2 cellular contexts compared by ENCODE assay signal in genomic region chrX:154541896-154542722, GRCh38.
TF ChIP-seq lines count a peak whose summit lies in the region.

No MANE protein-coding gene starts in this region.

TF ChIP-seq in SK-N-SH, 30 proteins besides CTCF, POLR2A, EP300 and RAD21 (continues in another document):
- TF ChIP-seq FOSL2 (IDR thresholded peaks at IDR 0.05; ENCODE audit: borderline replicate concordance, low read depth) (peak; percentile 75), GABPA (IDR thresholded peaks at IDR 0.05; ENCODE audit: low read depth) (no peak), USF1 (IDR thresholded peaks at IDR 0.05; ENCODE audit: borderline replicate concordance, low read depth) (no peak), FOXJ3 (CRISPR knock-in tag; IDR thresholded peaks at IDR 0.05) (no peak), TCF12 (IDR thresholded peaks at IDR 0.05) (peak; percentile 32), NRF1 (IDR thresholded peaks at IDR 0.05; ENCODE audit: low read depth, low read length) (no peak), TEAD4 (IDR thresholded peaks at IDR 0.05; ENCODE audit: borderline replicate concordance, insufficient read depth) (0 out of 2 replicates have a peak, but pooled peaks have one; percentile 21), NFIC (IDR thresholded peaks at IDR 0.05; ENCODE audit: borderline replicate concordance) (peak; percentile 93), RFX5 (IDR thresholded peaks at IDR 0.05; ENCODE audit: low read length) (no peak), JUND (IDR thresholded peaks at IDR 0.05) (peak; percentile 86; the same call in 1 of the 2 replicates), RCOR1 (IDR thresholded peaks at IDR 0.05; ENCODE audit: low read length) (no peak), GATA2 (CRISPR knock-in tag; IDR thresholded peaks at IDR 0.05) (no peak), POLR2AphosphoS5 (IDR thresholded peaks at IDR 0.05; ENCODE audit: low read depth, low read length) (0 out of 2 replicates have a peak, but pooled peaks have one; percentile 13), MEF2A (IDR thresholded peaks at IDR 0.05; ENCODE audit: borderline replicate concordance, low read depth) (no peak), SIN3A (IDR thresholded peaks at IDR 0.05; ENCODE audit: borderline replicate concordance, low read depth, low read length) (no peak), YY1 (IDR thresholded peaks at IDR 0.05; ENCODE audit: low read depth) (no peak), RXRA (IDR thresholded peaks at IDR 0.05; ENCODE audit: borderline replicate concordance, low read depth) (peak; percentile 42; the same call in 1 of the 2 replicates), TAF1 (IDR thresholded peaks at IDR 0.05; ENCODE audit: borderline replicate concordance, low read depth, low read length) (no peak), IRF3 (IDR thresholded peaks at IDR 0.05; ENCODE audit: low read depth, low read length) (no peak), SMC3 (IDR thresholded peaks at IDR 0.05; ENCODE audit: low read depth, low read length) (no peak), FOXM1 (IDR thresholded peaks at IDR 0.05; ENCODE audit: low read depth) (no peak), EZH2phosphoT487 (IDR thresholded peaks at IDR 0.05; ENCODE audit: borderline replicate concordance, low read depth) (no peak), ELF1 (IDR thresholded peaks at IDR 0.05) (no peak)
- TF ChIP-seq, protein P1, sequence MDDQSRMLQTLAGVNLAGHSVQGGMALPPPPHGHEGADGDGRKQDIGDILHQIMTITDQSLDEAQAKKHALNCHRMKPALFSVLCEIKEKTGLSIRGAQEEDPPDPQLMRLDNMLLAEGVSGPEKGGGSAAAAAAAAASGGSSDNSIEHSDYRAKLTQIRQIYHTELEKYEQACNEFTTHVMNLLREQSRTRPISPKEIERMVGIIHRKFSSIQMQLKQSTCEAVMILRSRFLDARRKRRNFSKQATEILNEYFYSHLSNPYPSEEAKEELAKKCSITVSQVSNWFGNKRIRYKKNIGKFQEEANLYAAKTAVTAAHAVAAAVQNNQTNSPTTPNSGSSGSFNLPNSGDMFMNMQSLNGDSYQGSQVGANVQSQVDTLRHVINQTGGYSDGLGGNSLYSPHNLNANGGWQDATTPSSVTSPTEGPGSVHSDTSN (IDR thresholded peaks at IDR 0.05) = peak; percentile 57
- TF ChIP-seq, protein P2, sequence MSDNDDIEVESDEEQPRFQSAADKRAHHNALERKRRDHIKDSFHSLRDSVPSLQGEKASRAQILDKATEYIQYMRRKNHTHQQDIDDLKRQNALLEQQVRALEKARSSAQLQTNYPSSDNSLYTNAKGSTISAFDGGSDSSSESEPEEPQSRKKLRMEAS (IDR thresholded peaks at IDR 0.05; ENCODE audit: low read depth) = no peak
- TF ChIP-seq, protein P3, sequence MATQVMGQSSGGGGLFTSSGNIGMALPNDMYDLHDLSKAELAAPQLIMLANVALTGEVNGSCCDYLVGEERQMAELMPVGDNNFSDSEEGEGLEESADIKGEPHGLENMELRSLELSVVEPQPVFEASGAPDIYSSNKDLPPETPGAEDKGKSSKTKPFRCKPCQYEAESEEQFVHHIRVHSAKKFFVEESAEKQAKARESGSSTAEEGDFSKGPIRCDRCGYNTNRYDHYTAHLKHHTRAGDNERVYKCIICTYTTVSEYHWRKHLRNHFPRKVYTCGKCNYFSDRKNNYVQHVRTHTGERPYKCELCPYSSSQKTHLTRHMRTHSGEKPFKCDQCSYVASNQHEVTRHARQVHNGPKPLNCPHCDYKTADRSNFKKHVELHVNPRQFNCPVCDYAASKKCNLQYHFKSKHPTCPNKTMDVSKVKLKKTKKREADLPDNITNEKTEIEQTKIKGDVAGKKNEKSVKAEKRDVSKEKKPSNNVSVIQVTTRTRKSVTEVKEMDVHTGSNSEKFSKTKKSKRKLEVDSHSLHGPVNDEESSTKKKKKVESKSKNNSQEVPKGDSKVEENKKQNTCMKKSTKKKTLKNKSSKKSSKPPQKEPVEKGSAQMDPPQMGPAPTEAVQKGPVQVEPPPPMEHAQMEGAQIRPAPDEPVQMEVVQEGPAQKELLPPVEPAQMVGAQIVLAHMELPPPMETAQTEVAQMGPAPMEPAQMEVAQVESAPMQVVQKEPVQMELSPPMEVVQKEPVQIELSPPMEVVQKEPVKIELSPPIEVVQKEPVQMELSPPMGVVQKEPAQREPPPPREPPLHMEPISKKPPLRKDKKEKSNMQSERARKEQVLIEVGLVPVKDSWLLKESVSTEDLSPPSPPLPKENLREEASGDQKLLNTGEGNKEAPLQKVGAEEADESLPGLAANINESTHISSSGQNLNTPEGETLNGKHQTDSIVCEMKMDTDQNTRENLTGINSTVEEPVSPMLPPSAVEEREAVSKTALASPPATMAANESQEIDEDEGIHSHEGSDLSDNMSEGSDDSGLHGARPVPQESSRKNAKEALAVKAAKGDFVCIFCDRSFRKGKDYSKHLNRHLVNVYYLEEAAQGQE (IDR thresholded peaks at IDR 0.05; ENCODE audit: low read depth, low read length) = no peak

TF ChIP-seq in HepG2, 621 proteins besides CTCF, POLR2A, EP300 and RAD21 (continues in another document):
- TF ChIP-seq SNAPC2 (CRISPR knock-in tag; IDR thresholded peaks at IDR 0.05) = 0 out of 2 replicates have a peak, but pooled peaks have one; percentile 43
- peak; percentile 54; the same call in 1 of the 2 replicates for TF ChIP-seq SKIL (CRISPR knock-in tag; IDR thresholded peaks at IDR 0.05; ENCODE audit: borderline replicate concordance)
- peak; percentile 40; the same call in 1 of the 2 replicates for TF ChIP-seq POLR2AphosphoS5 (IDR thresholded peaks at IDR 0.05; ENCODE audit: low read depth, low read length)
- TF ChIP-seq TFE3 (CRISPR knock-in tag; IDR thresholded peaks at IDR 0.05) = peak; percentile 30; the same call in 1 of the 2 replicates
- no peak for TF ChIP-seq TRIM24 (CRISPR knock-in tag; IDR thresholded peaks at IDR 0.05)
- TF ChIP-seq FOXA1 (IDR thresholded peaks at IDR 0.05) = no peak
- TF ChIP-seq FOXA1 (CRISPR knock-in tag; IDR thresholded peaks at IDR 0.05) = peak; percentile 43; the same call in 1 of the 2 replicates
- TF ChIP-seq ZMYM4 (CRISPR knock-in tag; IDR thresholded peaks at IDR 0.05) = peak; percentile 22; the same call in 1 of the 2 replicates
- TF ChIP-seq ZNF281 (CRISPR knock-in tag; IDR thresholded peaks at IDR 0.05; ENCODE audit: borderline replicate concordance) = peak; percentile 49; the same call in 1 of the 2 replicates
- TF ChIP-seq TCF7 (IDR thresholded peaks at IDR 0.05; ENCODE audit: low read depth) = peak; percentile 48
- 0 out of 2 replicates have a peak, but pooled peaks have one; percentile 22 for TF ChIP-seq GFI1 (CRISPR knock-in tag; IDR thresholded peaks at IDR 0.05; ENCODE audit: borderline replicate concordance)
- TF ChIP-seq SIN3A (IDR thresholded peaks at IDR 0.05; ENCODE audit: borderline replicate concordance, low read depth, low read length) = peak; percentile 56; the same call in 1 of the 2 replicates
- 0 out of 2 replicates have a peak, but pooled peaks have one; percentile 25 for TF ChIP-seq REPIN1 (CRISPR knock-in tag; IDR thresholded peaks at IDR 0.05; ENCODE audit: borderline replicate concordance, low read depth)
- TF ChIP-seq PCBP1 (IDR thresholded peaks at IDR 0.05; ENCODE audit: borderline replicate concordance, low read depth, low read length) = no peak
- TF ChIP-seq ZNF7 (CRISPR knock-in tag; IDR thresholded peaks at IDR 0.05) = no peak
- 0 out of 2 replicates have a peak, but pooled peaks have one; percentile 38 for TF ChIP-seq TARDBP (CRISPR knock-in tag; IDR thresholded peaks at IDR 0.05)
- peak; percentile 88 for TF ChIP-seq MED1 (CRISPR knock-in tag; IDR thresholded peaks at IDR 0.05)
- TF ChIP-seq ZNF773 (CRISPR knock-in tag; IDR thresholded peaks at IDR 0.05; ENCODE audit: borderline replicate concordance) = 0 out of 2 replicates have a peak, but pooled peaks have one; percentile 17
- TF ChIP-seq, protein P4, sequence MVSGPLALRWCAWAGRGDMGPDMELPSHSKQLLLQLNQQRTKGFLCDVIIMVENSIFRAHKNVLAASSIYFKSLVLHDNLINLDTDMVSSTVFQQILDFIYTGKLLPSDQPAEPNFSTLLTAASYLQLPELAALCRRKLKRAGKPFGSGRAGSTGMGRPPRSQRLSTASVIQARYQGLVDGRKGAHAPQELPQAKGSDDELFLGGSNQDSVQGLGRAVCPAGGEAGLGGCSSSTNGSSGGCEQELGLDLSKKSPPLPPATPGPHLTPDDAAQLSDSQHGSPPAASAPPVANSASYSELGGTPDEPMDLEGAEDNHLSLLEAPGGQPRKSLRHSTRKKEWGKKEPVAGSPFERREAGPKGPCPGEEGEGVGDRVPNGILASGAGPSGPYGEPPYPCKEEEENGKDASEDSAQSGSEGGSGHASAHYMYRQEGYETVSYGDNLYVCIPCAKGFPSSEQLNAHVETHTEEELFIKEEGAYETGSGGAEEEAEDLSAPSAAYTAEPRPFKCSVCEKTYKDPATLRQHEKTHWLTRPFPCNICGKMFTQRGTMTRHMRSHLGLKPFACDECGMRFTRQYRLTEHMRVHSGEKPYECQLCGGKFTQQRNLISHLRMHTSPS (CRISPR knock-in tag; IDR thresholded peaks at IDR 0.05; ENCODE audit: low read depth) = 0 out of 2 replicates have a peak, but pooled peaks have one; percentile 26
- TF ChIP-seq ZNF3 (CRISPR knock-in tag; IDR thresholded peaks at IDR 0.05) = no peak
- peak; percentile 49; the same call in 1 of the 2 replicates for TF ChIP-seq MYC (CRISPR knock-in tag; IDR thresholded peaks at IDR 0.05; ENCODE audit: borderline replicate concordance)
- TF ChIP-seq HOXA5 (CRISPR knock-in tag; IDR thresholded peaks at IDR 0.05) = peak; percentile 51; the same call in 1 of the 2 replicates
- TF ChIP-seq, protein P5, sequence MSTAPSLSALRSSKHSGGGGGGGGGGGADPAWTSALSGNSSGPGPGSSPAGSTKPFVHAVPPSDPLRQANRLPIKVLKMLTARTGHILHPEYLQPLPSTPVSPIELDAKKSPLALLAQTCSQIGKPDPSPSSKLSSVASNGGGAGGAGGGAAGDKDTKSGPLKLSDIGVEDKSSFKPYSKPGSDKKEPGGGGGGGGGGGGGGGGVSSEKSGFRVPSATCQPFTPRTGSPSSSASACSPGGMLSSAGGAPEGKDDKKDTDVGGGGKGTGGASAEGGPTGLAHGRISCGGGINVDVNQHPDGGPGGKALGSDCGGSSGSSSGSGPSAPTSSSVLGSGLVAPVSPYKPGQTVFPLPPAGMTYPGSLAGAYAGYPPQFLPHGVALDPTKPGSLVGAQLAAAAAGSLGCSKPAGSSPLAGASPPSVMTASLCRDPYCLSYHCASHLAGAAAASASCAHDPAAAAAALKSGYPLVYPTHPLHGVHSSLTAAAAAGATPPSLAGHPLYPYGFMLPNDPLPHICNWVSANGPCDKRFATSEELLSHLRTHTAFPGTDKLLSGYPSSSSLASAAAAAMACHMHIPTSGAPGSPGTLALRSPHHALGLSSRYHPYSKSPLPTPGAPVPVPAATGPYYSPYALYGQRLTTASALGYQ (CRISPR knock-in tag; IDR thresholded peaks at IDR 0.05) = 0 out of 2 replicates have a peak, but pooled peaks have one; percentile 49
- peak; percentile 24; the same call in 1 of the 2 replicates for TF ChIP-seq ELF1 (CRISPR knock-in tag; IDR thresholded peaks at IDR 0.05)
- peak; percentile 77 for TF ChIP-seq RARA (CRISPR knock-in tag; IDR thresholded peaks at IDR 0.05)
- 0 out of 2 replicates have a peak, but pooled peaks have one; percentile 53 for TF ChIP-seq ZSCAN20 (CRISPR knock-in tag; IDR thresholded peaks at IDR 0.05; ENCODE audit: borderline replicate concordance)
- peak; percentile 36 for TF ChIP-seq RBM22 (optimal IDR thresholded peaks at IDR 0.05; ENCODE audit: low read length)
- TF ChIP-seq ZSCAN30 (CRISPR knock-in tag; IDR thresholded peaks at IDR 0.05) = 0 out of 2 replicates have a peak, but pooled peaks have one; percentile 25
- TF ChIP-seq, protein P6, sequence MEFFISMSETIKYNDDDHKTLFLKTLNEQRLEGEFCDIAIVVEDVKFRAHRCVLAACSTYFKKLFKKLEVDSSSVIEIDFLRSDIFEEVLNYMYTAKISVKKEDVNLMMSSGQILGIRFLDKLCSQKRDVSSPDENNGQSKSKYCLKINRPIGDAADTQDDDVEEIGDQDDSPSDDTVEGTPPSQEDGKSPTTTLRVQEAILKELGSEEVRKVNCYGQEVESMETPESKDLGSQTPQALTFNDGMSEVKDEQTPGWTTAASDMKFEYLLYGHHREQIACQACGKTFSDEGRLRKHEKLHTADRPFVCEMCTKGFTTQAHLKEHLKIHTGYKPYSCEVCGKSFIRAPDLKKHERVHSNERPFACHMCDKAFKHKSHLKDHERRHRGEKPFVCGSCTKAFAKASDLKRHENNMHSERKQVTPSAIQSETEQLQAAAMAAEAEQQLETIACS (CRISPR knock-in tag; IDR thresholded peaks at IDR 0.05) = 0 out of 2 replicates have a peak, but pooled peaks have one; percentile 3
